Comparison of ENCODE assay signal across 22 cellular contexts in the genomic region with DNA sequence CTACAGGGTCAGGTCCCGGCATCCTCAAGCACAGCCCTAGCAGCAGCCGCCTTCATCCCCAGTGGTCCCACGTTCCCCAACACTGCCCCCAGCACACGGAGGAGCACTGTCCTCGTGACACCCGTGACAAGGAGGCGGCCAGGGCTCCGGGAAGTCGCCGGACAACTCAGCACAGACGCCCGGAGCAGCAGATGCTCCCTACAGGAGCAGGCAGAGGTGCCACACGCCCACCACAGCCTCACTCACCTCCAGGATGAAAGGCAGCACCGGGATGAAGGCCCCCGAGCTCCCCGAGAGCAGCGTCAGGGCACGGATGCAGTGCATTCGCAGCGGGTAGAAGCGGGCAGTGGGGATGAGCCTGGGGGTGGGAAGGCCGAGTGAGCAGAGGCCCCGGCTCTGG. TPM values are rescaled to one million over a fixed set of nuclear protein-coding genes. Genes with fewer than 3 reads are reported as not detected.
"Had no signal": no experiment of that assay in that cellular context is flagged by ENCODE, and none has a peak within 500 bp of the region (broad histone marks: within the 10 kb centered on the region; RNA-seq: fewer than 3 reads in every experiment).

No MANE protein-coding gene starts in this region.

- H3K4me3 ChIP-seq: MG63 had no signal

- H3K4me2 ChIP-seq: SK-N-SH had no signal

- H3K27me3 ChIP-seq: MG63 had no signal

- H3K27ac ChIP-seq: HL-60 had no signal

- H3K9me3 ChIP-seq: MG63, SK-N-SH had no signal

- H3K9ac ChIP-seq: SK-N-SH had no signal

- FAIRE-seq: RCC 7860 had no signal

- DNase-seq: Karpas-422, KG1, MG63, NCI-H1092, NCI-H1417 treated with DMSO at 0.1 percent for 48 hours, NCI-H146, NCI-H1694 treated with DMSO at 0.1 percent for 48 hours, NCI-H1930, NCI-H2081, NCI-H2107, NCI-H226, NCI-H446, NCI-H510A, NCI-H524 treated with DMSO at 0.1 percent for 48 hours, NCI-H69, NCI-H774, RPMI8226, SHP77, SK-N-SH had no signal

RNA-seq across cellular contexts. Expression of a gene that starts 15.4 kb away (rescaled TPM):
- polyA plus RNA-seq: SK-N-SH had no signal

RNA-seq across cellular contexts. Expression of a gene that starts 27.2 kb away (rescaled TPM):
- total RNA-seq: SK-MEL-5 had no signal
